In the genomic region with DNA sequence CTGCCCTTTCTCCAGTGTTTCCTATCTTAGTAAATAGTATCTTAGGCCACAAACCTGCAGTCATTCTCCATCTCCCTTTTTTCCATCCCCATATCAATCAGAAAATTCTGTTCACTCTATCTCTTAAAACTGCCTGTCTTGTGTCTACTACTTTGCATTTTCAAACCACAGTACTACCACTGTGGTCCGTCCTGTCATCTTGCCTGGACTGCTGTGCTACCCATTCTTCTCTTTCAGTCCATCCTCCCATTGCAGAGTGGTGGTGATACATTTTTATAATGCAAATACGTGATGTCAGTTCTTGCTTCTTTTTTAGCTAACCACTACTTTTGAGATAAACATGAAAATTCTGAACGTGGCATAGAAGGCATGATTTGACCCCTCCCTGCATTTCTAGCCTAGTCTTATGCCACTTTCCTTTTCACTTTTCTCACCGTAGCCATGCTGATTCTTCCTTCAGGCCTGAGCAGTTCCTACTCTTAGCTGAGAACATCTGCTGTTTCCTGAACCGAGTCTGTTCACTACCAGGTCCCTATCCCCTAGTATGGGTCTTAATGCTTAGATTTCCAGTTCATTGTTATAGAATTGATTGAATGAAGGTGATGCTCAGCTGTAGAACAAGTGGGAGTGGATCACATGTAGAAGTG, we compare ENCODE assay signal across 1 cellular context.
TF ChIP-seq lines count a peak whose summit lies in the region.

No MANE protein-coding gene starts in this region.

TF ChIP-seq in GM12878, 131 proteins besides CTCF, POLR2A, EP300 and RAD21 (continued from another document):
- TF ChIP-seq, protein P1, sequence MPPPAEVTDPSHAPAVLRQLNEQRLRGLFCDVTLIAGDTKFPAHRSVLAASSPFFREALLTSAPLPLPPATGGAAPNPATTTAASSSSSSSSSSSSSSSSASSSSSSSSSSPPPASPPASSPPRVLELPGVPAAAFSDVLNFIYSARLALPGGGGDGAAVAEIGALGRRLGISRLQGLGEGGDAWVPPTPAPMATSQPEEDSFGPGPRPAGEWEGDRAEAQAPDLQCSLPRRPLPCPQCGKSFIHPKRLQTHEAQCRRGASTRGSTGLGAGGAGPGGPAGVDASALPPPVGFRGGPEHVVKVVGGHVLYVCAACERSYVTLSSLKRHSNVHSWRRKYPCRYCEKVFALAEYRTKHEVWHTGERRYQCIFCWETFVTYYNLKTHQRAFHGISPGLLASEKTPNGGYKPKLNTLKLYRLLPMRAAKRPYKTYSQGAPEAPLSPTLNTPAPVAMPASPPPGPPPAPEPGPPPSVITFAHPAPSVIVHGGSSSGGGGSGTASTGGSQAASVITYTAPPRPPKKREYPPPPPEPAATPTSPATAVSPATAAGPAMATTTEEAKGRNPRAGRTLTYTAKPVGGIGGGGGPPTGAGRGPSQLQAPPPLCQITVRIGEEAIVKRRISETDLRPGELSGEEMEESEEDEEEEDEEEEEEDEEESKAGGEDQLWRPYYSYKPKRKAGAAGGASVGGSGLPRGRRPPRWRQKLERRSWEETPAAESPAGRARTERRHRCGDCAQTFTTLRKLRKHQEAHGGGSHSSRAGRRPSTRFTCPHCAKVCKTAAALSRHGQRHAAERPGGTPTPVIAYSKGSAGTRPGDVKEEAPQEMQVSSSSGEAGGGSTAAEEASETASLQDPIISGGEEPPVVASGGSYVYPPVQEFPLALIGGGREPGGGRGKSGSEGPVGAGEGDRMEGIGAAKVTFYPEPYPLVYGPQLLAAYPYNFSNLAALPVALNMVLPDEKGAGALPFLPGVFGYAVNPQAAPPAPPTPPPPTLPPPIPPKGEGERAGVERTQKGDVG (CRISPR knock-in tag; IDR thresholded peaks at IDR 0.05), result no peak
